ENCODE assay signal across 16 cellular contexts in the genomic region with DNA sequence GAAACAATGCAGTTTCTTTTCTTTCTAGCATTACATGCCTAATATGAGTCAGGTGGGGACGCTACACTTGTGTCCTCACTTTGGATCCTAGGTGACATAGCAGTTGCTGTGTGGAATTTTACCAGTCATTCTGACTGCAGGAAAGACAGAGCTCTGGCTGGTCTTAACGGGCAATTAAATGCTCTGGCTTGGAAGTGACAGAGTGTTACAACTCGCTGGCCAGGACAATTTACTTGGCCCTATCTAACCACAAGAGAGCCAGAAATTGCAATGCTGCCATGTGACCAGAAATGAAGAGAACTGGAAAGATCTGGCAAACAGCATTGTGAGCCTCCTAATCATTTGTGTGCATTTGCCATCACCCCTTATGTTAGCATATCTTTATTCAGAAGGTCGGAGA.
DNase-seq lines count a peak whose midpoint lies in the region; ATAC-seq and TF ChIP-seq lines count a peak whose summit lies in the region.
"Had no signal": no experiment of that assay in that cellular context is flagged by ENCODE, and none has a peak within 500 bp of the region (broad histone marks: within the 10 kb centered on the region; RNA-seq: fewer than 3 reads in every experiment).

No MANE protein-coding gene starts in this region.

- H3K9me3 ChIP-seq in GM23248 (ENCODE audit: low read depth) (no peaks in the 10 kb centered on the region), body of pancreas (no peaks in the 10 kb centered on the region), smooth muscle cell (replicated peaks; ENCODE audit: low read depth) (no peaks in the 10 kb centered on the region)
- H3K9me3 ChIP-seq: breast epithelium, ovary had no signal

- H3K36me3 ChIP-seq in GM23248 (ENCODE audit: low read depth) (no peaks in the 10 kb centered on the region), body of pancreas (replicated peaks in 1 of 2; ENCODE audit: insufficient read depth in 1 of 2, low read depth in 2 of 2) (no peaks in the 10 kb centered on the region), smooth muscle cell (ENCODE audit: low read depth) (no peaks in the 10 kb centered on the region), GM23338 (ENCODE audit: insufficient read depth) (no peaks in the 10 kb centered on the region)
- H3K36me3 ChIP-seq: breast epithelium, ovary had no signal

- H3K4me3 ChIP-seq in GM23248 (no peak overlapping the region), body of pancreas (no peak overlapping the region), smooth muscle cell (no peak overlapping the region), GM23338 (no peak overlapping the region)
- H3K4me3 ChIP-seq: breast epithelium, ovary had no signal

- H3K79me2 ChIP-seq in GM23248 (ENCODE audit: insufficient read depth) (no peaks in the 10 kb centered on the region), smooth muscle cell (ENCODE audit: low read depth) (no peaks in the 10 kb centered on the region), GM23338 (replicated peaks; ENCODE audit: insufficient read depth) (no peaks in the 10 kb centered on the region)

- H3K4me1 Mint-ChIP-seq in GM23338 = peaks cover 3% of the 10 kb centered on the region; the same call in 2 of the 3 replicates

- no peaks in the 10 kb centered on the region for H3F3A ChIP-seq in GM23248 (ENCODE audit: insufficient read depth)
- H3F3A ChIP-seq in smooth muscle cell (ENCODE audit: low read depth) = no peaks in the 10 kb centered on the region
- H3F3A ChIP-seq in GM23338 (replicated peaks; ENCODE audit: low read depth) = no peaks in the 10 kb centered on the region

- H2AFZ ChIP-seq in GM23248 = no peak overlapping the region
- no peak overlapping the region for H2AFZ ChIP-seq in smooth muscle cell (ENCODE audit: low read depth)
- no peak overlapping the region for H2AFZ ChIP-seq in GM23338

- H3K27me3 ChIP-seq in GM23248 (replicated peaks; ENCODE audit: insufficient read depth) (no peaks in the 10 kb centered on the region), body of pancreas (no peaks in the 10 kb centered on the region), smooth muscle cell (ENCODE audit: low read depth) (no peaks in the 10 kb centered on the region), GM23338 (ENCODE audit: insufficient read depth) (no peaks in the 10 kb centered on the region)
- H3K27me3 ChIP-seq: breast epithelium, ovary had no signal

- H3K9me3 Mint-ChIP-seq in GM23338 = no peaks in the 10 kb centered on the region
- H3K9me3 Mint-ChIP-seq: activated T-helper 1 cell treated with anti-CD3 and anti-CD28 coated beads, Interleukin-12 subunit alpha, Interleukin-12 subunit beta, Interleukin-2, Interleukin-4 antibody, amounts not matched to agents 30 ng/mL and 10 ng/mL and 1 ng/mL, durations not matched to agents 14 hours and 24 hours and 36 hours; stimulated activated effector memory CD8-positive, alpha-beta T cell treated with anti-CD3 and anti-CD28 coated beads, Interleukin-12 subunit alpha, Interleukin-12 subunit beta, amount 100 ng/mL, for 72 hours had no signal

- H3K4me2 ChIP-seq in GM23248 (ENCODE audit: unreplicated experiment) = no peak overlapping the region
- H3K4me2 ChIP-seq in smooth muscle cell = peak overlapping the region; percentile 60
- no peak overlapping the region for H3K4me2 ChIP-seq in GM23338

- DNase-seq in GM23248 (peak; percentile 4), body of pancreas (peak in 3 of 4 donors; percentile 8 to 13 (median 9)), kidney tubule cell (ENCODE audit: low spot score) (peak; percentile 78), smooth muscle cell (lab: John Stamatoyannopoulos, UW; ENCODE audit: unreplicated experiment) (no peak), NCI-H526 treated with DMSO at 0.1 percent for 48 hours (lab: John Stamatoyannopoulos, UW) (no peak), GM23338 (ENCODE audit: low spot score) (no peak)
- DNase-seq in stimulated activated CD4-positive, alpha-beta T cell treated with anti-CD3 and anti-CD28 coated beads, Interleukin-4, amount 100 ng/mL, for 4 hours = no peak
- DNase-seq: HCEC 1CT; NCI-H2171; stimulated activated CD4-positive, alpha-beta T cell treated with anti-CD3 and anti-CD28 coated beads, Interleukin-2, amount 100 ng/mL, for 48 hours; SW 1271 had no signal

- H3K27ac ChIP-seq in GM23248 (no peak overlapping the region), body of pancreas (peak overlapping the region in 1 of 4 donors; percentile 11), smooth muscle cell (ENCODE audit: low read depth) (peak overlapping the region; percentile 64), GM23338 (ENCODE audit: low read depth) (no peak overlapping the region)
- H3K27ac ChIP-seq: breast epithelium, ovary had no signal

- H3K4me1 ChIP-seq in GM23248 (ENCODE audit: insufficient read depth) (no peaks in the 10 kb centered on the region), body of pancreas (no peaks in the 10 kb centered on the region), smooth muscle cell (ENCODE audit: low read depth) (peaks cover 7% of the 10 kb centered on the region), GM23338 (ENCODE audit: insufficient read depth) (no peaks in the 10 kb centered on the region)
- H3K4me1 ChIP-seq: breast epithelium had no signal

- H3K9ac ChIP-seq in GM23248 (no peak overlapping the region), smooth muscle cell (ENCODE audit: low read depth) (no peak overlapping the region)

- H3K27ac Mint-ChIP-seq in GM23338 = no peak overlapping the region
- H3K27ac Mint-ChIP-seq: activated T-helper 1 cell treated with anti-CD3 and anti-CD28 coated beads, Interleukin-12 subunit alpha, Interleukin-12 subunit beta, Interleukin-2, Interleukin-4 antibody, amounts not matched to agents 30 ng/mL and 10 ng/mL and 1 ng/mL, durations not matched to agents 14 hours and 24 hours and 36 hours; stimulated activated effector memory CD8-positive, alpha-beta T cell treated with anti-CD3 and anti-CD28 coated beads, Interleukin-12 subunit alpha, Interleukin-12 subunit beta, amount 100 ng/mL, for 72 hours had no signal

- no peaks in the 10 kb centered on the region for H3K27me3 Mint-ChIP-seq in GM23338 (ENCODE audit: insufficient read depth, low read depth, poor library complexity)

- H3K36me3 Mint-ChIP-seq in GM23338 (ENCODE audit: low read depth) = no peaks in the 10 kb centered on the region
- H3K36me3 Mint-ChIP-seq: stimulated activated effector memory CD8-positive, alpha-beta T cell treated with anti-CD3 and anti-CD28 coated beads, Interleukin-12 subunit alpha, Interleukin-12 subunit beta, amount 100 ng/mL, for 72 hours had no signal

- no peak for TF ChIP-seq POLR2A in body of pancreas (IDR thresholded peaks at IDR 0.05)

- in situ Hi-C loops in GM23248 (cut with MboI) = no loop called here

- H3K9me2 ChIP-seq in GM23248 (ENCODE audit: insufficient read depth) = no peaks in the 10 kb centered on the region
- H3K9me2 ChIP-seq in GM23338 (ENCODE audit: insufficient read depth) = no peaks in the 10 kb centered on the region

- ATAC-seq in body of pancreas (peak; percentile 74), HG02642 (IDR thresholded peaks at IDR 0.05; ENCODE audit: poor library complexity, unreplicated experiment) (no peak), GM23338 (no peak)
- ATAC-seq: stimulated activated effector memory CD8-positive, alpha-beta T cell treated with anti-CD3 and anti-CD28 coated beads, Interleukin-12 subunit alpha, Interleukin-12 subunit beta, amount 100 ng/mL, for 72 hours had no signal

- H3K4me3 Mint-ChIP-seq in GM23338 = no peak overlapping the region
- H3K4me3 Mint-ChIP-seq: activated T-helper 1 cell treated with anti-CD3 and anti-CD28 coated beads, Interleukin-12 subunit alpha, Interleukin-12 subunit beta, Interleukin-2, Interleukin-4 antibody, amounts not matched to agents 30 ng/mL and 10 ng/mL and 1 ng/mL, durations not matched to agents 14 hours and 24 hours and 36 hours; stimulated activated effector memory CD8-positive, alpha-beta T cell treated with anti-CD3 and anti-CD28 coated beads, Interleukin-12 subunit alpha, Interleukin-12 subunit beta, amount 100 ng/mL, for 72 hours had no signal

- H4K20me1 ChIP-seq in GM23248 (ENCODE audit: insufficient read depth) (no peaks in the 10 kb centered on the region), smooth muscle cell (ENCODE audit: low read depth) (no peaks in the 10 kb centered on the region), GM23338 (replicated peaks; ENCODE audit: insufficient read depth) (no peaks in the 10 kb centered on the region)

- TF ChIP-seq CTCF in body of pancreas (IDR thresholded peaks at IDR 0.05) = no peak
- TF ChIP-seq CTCF in smooth muscle cell (IDR thresholded peaks at IDR 0.05; ENCODE audit: borderline replicate concordance, insufficient read depth, poor library complexity, severe bottlenecking) = no peak
- no peak for TF ChIP-seq CTCF in GM23338 (conservative IDR thresholded peaks at IDR 0.05; ENCODE audit: low read depth in 2 of 2)

- WGBS in GM23248 (ENCODE audit: low coverage in 1 of 2, low lambda C conversion rate in 2 of 2, missing lambda C conversion rate in 2 of 2), 2 experiments = 34 to 38% methylated on average over 4 of the region's 4 CpGs
- 41 to 43% methylated on average over 4 of the region's 4 CpGs for WGBS in body of pancreas, 2 donors
- WGBS in smooth muscle cell (ENCODE audit: low lambda C conversion rate) = 35% methylated on average over 4 of the region's 4 CpGs

- intact Hi-C loops in body of pancreas (cut with DNase I) = no loop called here

TF ChIP-seq in GM23338, 12 proteins besides CTCF, POLR2A, EP300 and RAD21 (continues in another document):
- TF ChIP-seq ZNF114 (CRISPR knock-in tag; IDR thresholded peaks at IDR 0.05) (no peak), CREB1 (CRISPR knock-in tag; IDR thresholded peaks at IDR 0.05; ENCODE audit: low read depth) (no peak)

Comparison
In these comparisons a context has a peak if more than half of its experiments do, and no peak if none do; other contexts are left out.
1. DNase-seq: peak in GM23248 (single experiment), body of pancreas (3 of 4) and kidney tubule cell (single experiment); none in smooth muscle cell (single experiment), stimulated activated CD4-positive, alpha-beta T cell treated with anti-CD3 and anti-CD28 coated beads, Interleukin-4, amount 100 ng/mL, for 4 hours (0 of 2), NCI-H526 treated with DMSO at 0.1 percent for 48 hours (single experiment) and GM23338 (single experiment).